13 cellular contexts compared by ENCODE assay signal in genomic region chr1:110786802-110787327, GRCh38.
A peak's percentile ranks its signal among the peaks of the same experiment; 100 is the strongest.
DNase-seq lines count a peak whose midpoint lies in the region; ATAC-seq and TF ChIP-seq lines count a peak whose summit lies in the region.
"Had no signal": no experiment of that assay in that cellular context is flagged by ENCODE, and none has a peak within 500 bp of the region (broad histone marks: within the 10 kb centered on the region; RNA-seq: fewer than 3 reads in every experiment).

No MANE protein-coding gene starts in this region.

- peaks cover 9% of the 10 kb centered on the region for H3K9me3 Mint-ChIP-seq in central memory CD8-positive, alpha-beta T cell
- H3K9me3 Mint-ChIP-seq: type B pancreatic cell had no signal

- H3K9me2 ChIP-seq in DOHH2 (replicated peaks; ENCODE audit: control insufficient read depth, low read length), result no peaks in the 10 kb centered on the region
- H3K9me2 ChIP-seq: SK-N-SH had no signal

- H3K9me3 ChIP-seq in DOHH2 (ENCODE audit: control insufficient read depth, insufficient read depth, low read length), result peaks cover 15% of the 10 kb centered on the region
- H3K9me3 ChIP-seq: Caco-2, SK-N-SH had no signal

- peak overlapping the region; percentile 93 for H3K4me2 ChIP-seq in DOHH2 (ENCODE audit: low read length)
- H3K4me2 ChIP-seq: SK-N-SH had no signal

- H3K36me3 Mint-ChIP-seq in central memory CD8-positive, alpha-beta T cell (ENCODE audit: insufficient read depth), result peaks cover 2% of the 10 kb centered on the region
- H3K36me3 Mint-ChIP-seq: type B pancreatic cell had no signal

- no peak for TF ChIP-seq CTCF in DOHH2 (IDR thresholded peaks at IDR 0.05; ENCODE audit: low read depth, low read length, poor library complexity, severe bottlenecking)

- no peaks in the 10 kb centered on the region for H3K27me3 Mint-ChIP-seq in central memory CD8-positive, alpha-beta T cell

- peaks cover 6% of the 10 kb centered on the region for H3F3A ChIP-seq in DOHH2 (ENCODE audit: control insufficient read depth, insufficient read depth)

- peaks cover 64% of the 10 kb centered on the region for H3K4me1 Mint-ChIP-seq in central memory CD8-positive, alpha-beta T cell

- peak overlapping the region; percentile 90 for H3K27ac ChIP-seq in DOHH2 (ENCODE audit: low read depth, low read length)

- peak overlapping the region; percentile 56 for H3K27ac Mint-ChIP-seq in central memory CD8-positive, alpha-beta T cell (ENCODE audit: low read depth)
- H3K27ac Mint-ChIP-seq: type B pancreatic cell had no signal

- DNase-seq in Jurkat, Clone E6-1 (ENCODE audit: low read depth, low spot score), result peak; percentile 44
- no peak for DNase-seq in central memory CD8-positive, alpha-beta T cell (ENCODE audit: low spot score in 2 of 2)
- DNase-seq in hypothalamus (lab: John Stamatoyannopoulos, UW), result no peak
- DNase-seq in Ammon's horn (ENCODE audit: low spot score), result no peak
- no peak for DNase-seq in NCI-H187 treated with DMSO at 0.1 percent for 48 hours (lab: John Stamatoyannopoulos, UW)
- DNase-seq in DMS 273 treated with DMSO at 0.1 percent for 48 hours (lab: John Stamatoyannopoulos, UW), result no peak
- DNase-seq: Caco-2, NCI-H82, right cardiac atrium, SK-N-SH had no signal

- no peaks in the 10 kb centered on the region for H3K79me2 ChIP-seq in DOHH2 (ENCODE audit: control insufficient read depth, low read length)

- H3K27me3 ChIP-seq in DOHH2 (ENCODE audit: control insufficient read depth, low read length), result no peaks in the 10 kb centered on the region

- H3K4me3 Mint-ChIP-seq in central memory CD8-positive, alpha-beta T cell, result peak overlapping the region; percentile 58
- H3K4me3 Mint-ChIP-seq: type B pancreatic cell had no signal

- peaks cover 58% of the 10 kb centered on the region for H3K4me1 ChIP-seq in DOHH2 (ENCODE audit: control insufficient read depth, low read length)
- H3K4me1 ChIP-seq: Caco-2 had no signal

- peak; percentile 49 for ATAC-seq in GM19025 (IDR thresholded peaks at IDR 0.05; ENCODE audit: low read depth, unreplicated experiment)
- ATAC-seq in central memory CD8-positive, alpha-beta T cell (replicated peaks; ENCODE audit: extremely low read depth, poor library complexity, severe bottlenecking), result peak; percentile 35
- ATAC-seq: right cardiac atrium had no signal

- no peaks in the 10 kb centered on the region for H4K20me1 ChIP-seq in DOHH2 (ENCODE audit: control insufficient read depth, insufficient read depth, low read depth, low read length)

- H3K36me3 ChIP-seq in DOHH2 (ENCODE audit: control insufficient read depth, low read length), result peaks cover 14% of the 10 kb centered on the region

- peak overlapping the region; percentile 67 for H3K4me3 ChIP-seq in DOHH2 (ENCODE audit: low read length)
- peak overlapping the region; percentile 38 for H3K4me3 ChIP-seq in Jurkat, Clone E6-1 (ENCODE audit: low read length)
